Comparison of ENCODE assay signal across 16 cellular contexts in the genomic region with DNA sequence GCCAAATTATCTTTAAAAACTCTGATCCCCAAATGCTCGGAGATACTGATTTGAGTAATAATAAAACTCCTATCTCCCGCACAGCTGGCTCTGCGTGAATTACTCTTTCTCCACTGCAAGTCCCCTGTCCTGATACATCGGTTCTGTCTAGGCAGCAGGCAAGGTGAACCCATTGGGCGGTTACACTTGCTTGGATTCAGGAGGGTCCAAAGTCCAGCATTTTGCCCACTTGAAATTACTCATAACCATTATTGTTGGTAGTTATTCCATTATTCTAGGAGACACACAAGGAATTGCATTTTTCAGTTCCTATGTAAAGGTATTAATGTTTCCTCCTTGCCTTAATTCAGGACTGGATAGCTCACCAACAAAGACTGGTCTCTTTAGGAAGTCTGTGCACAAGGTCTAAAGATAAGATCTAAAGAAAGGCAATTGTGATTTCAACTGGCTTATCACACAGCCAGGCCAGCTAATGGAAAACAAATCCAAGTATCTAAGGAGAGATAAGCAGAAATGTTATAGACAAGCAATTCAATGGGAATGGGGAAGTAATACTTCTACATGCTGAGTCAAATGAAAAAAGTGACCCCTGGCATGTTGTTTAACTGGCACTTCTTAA. TPM values are rescaled to one million over a fixed set of nuclear protein-coding genes. Genes with fewer than 3 reads are reported as not detected.
DNase-seq lines count a peak whose midpoint lies in the region; ATAC-seq, FAIRE-seq and TF ChIP-seq lines count a peak whose summit lies in the region.
"Had no signal": no experiment of that assay in that cellular context is flagged by ENCODE, and none has a peak within 500 bp of the region (broad histone marks: within the 10 kb centered on the region; RNA-seq: fewer than 3 reads in every experiment).

No MANE protein-coding gene starts in this region.

- 95% methylated on average over 5 of the region's 5 CpGs for WGBS in right lobe of liver (ENCODE audit: insufficient coverage, low coverage, low lambda C conversion rate, missing lambda C conversion rate)

- H3K4me3 ChIP-seq in endothelial cell of umbilical vein (replicated peaks in 1 of 3; ENCODE audit: insufficient read depth in 1 of 3, low read depth in 1 of 3, low read length in 3 of 3) (no peak overlapping the region), right lobe of liver (no peak overlapping the region), OCI-LY7 (ENCODE audit: low read depth, low read length, poor library complexity, severe bottlenecking) (no peak overlapping the region)

- H3K27me3 ChIP-seq in endothelial cell of umbilical vein (ENCODE audit: control insufficient read depth in 2 of 2, insufficient read depth in 2 of 2, low read length in 2 of 2) (peaks cover 11 to 22% of the 10 kb centered on the region in 2 experiments), right lobe of liver (no peaks in the 10 kb centered on the region)
- H3K27me3 ChIP-seq: BE2C had no signal

- POLR2A ChIA-PET in endothelial cell of umbilical vein (lab: Charles Lee) (no interaction called here), OCI-LY7 (lab: Charles Lee) (no interaction called here)

- H3K27ac ChIP-seq in endothelial cell of umbilical vein (ENCODE audit: insufficient read depth, low read depth, low read length) (no peak overlapping the region), right lobe of liver (no peak overlapping the region), OCI-LY7 (ENCODE audit: low read depth, low read length, poor library complexity, severe bottlenecking) (no peak overlapping the region)

- CTCF ChIA-PET in endothelial cell of umbilical vein (lab: Charles Lee) (interaction anchor here (2.3 to 8.0 kb wide), 2 partner anchors 13 to 93 kb away, joined by 7 to 34 read pairs; no protein-coding TSS in a partner anchor), OCI-LY7 (lab: Charles Lee; ENCODE audit: unreplicated experiment) (interaction anchor here (0.5 kb wide), 1 partner anchor 1473 kb away, joined by 3 read pairs; no protein-coding TSS in a partner anchor)

- dilution Hi-C loops in endothelial cell of umbilical vein (cut with MboI; ENCODE audit: extremely low pct_ligation_motif_present, low sequenced_read_pairs): loop anchor here (25.0 kb wide), 1 partner anchor 503 kb away; no protein-coding TSS in a partner anchor

- H3K4me2 ChIP-seq in endothelial cell of umbilical vein (ENCODE audit: insufficient read depth, low read length) (no peak overlapping the region), OCI-LY7 (ENCODE audit: low read length) (no peak overlapping the region)

- no peaks in the 10 kb centered on the region for H3K4me1 ChIP-seq in endothelial cell of umbilical vein (ENCODE audit: control insufficient read depth, extremely low read depth, insufficient read depth, low read length)
- peaks cover 0 to under 1% (median 0%) of the 10 kb centered on the region in 4 donors for H3K4me1 ChIP-seq in right lobe of liver
- no peaks in the 10 kb centered on the region for H3K4me1 ChIP-seq in OCI-LY7 (ENCODE audit: insufficient read depth, low read length, poor library complexity, severe bottlenecking)
- H3K4me1 ChIP-seq: BE2C had no signal

- BruUV-seq in endothelial cell of umbilical vein (replicated peaks; lab: Mats Ljungman, UMichigan): no TSS peak
- no TSS peak for BruUV-seq in OCI-LY7 (replicated peaks; lab: Mats Ljungman, UMichigan)

- H3K9ac ChIP-seq in endothelial cell of umbilical vein (replicated peaks; ENCODE audit: extremely low read depth, insufficient read depth, low read length): no peak overlapping the region

- no peaks in the 10 kb centered on the region for H3K79me2 ChIP-seq in endothelial cell of umbilical vein (ENCODE audit: control insufficient read depth, insufficient read depth, low read length)
- H3K79me2 ChIP-seq in OCI-LY7 (ENCODE audit: insufficient read depth, low read depth, low read length): no peaks in the 10 kb centered on the region

- H4K20me1 ChIP-seq in endothelial cell of umbilical vein (replicated peaks; ENCODE audit: control insufficient read depth, extremely low read depth, insufficient read depth, low read length): no peaks in the 10 kb centered on the region
- no peaks in the 10 kb centered on the region for H4K20me1 ChIP-seq in OCI-LY7 (ENCODE audit: insufficient read depth, low read length)

- no peak for TF ChIP-seq EP300 in Ishikawa (IDR thresholded peaks at IDR 0.05; ENCODE audit: borderline replicate concordance)

- H2AFZ ChIP-seq in endothelial cell of umbilical vein (ENCODE audit: low read depth, low read length) (no peak overlapping the region), OCI-LY7 (ENCODE audit: low read length) (no peak overlapping the region)

- H3K9me2 ChIP-seq in OCI-LY7 (ENCODE audit: insufficient read depth, low read length): no peaks in the 10 kb centered on the region

- DNase-seq in SK-N-DZ (ENCODE audit: low spot score): peak; percentile 63
- peak; percentile 78 for DNase-seq in endothelial cell of umbilical vein (ENCODE audit: low read depth, low spot score)
- peak; percentile 66 for DNase-seq in pulmonary artery endothelial cell (ENCODE audit: low read depth, low spot score)
- no peak for DNase-seq in right lobe of liver
- DNase-seq in OCI-LY7 (ENCODE audit: low spot score): no peak
- DNase-seq: BE2C, DMS 273 treated with DMSO at 0.1 percent for 48 hours, EL, H9, Kasumi-1, NCI-H774 had no signal

- ATAC-seq in right lobe of liver: no peak
- no peak for ATAC-seq in HG03460 (IDR thresholded peaks at IDR 0.05; ENCODE audit: unreplicated experiment)
- ATAC-seq: HepG2, Panc1, Right ventricle myocardium inferior had no signal

- no peaks in the 10 kb centered on the region for H3K36me3 ChIP-seq in endothelial cell of umbilical vein (ENCODE audit: control insufficient read depth in 2 of 2, extremely low read depth in 1 of 2, insufficient read depth in 2 of 2, low read length in 2 of 2)
- no peaks in the 10 kb centered on the region for H3K36me3 ChIP-seq in right lobe of liver
- H3K36me3 ChIP-seq in OCI-LY7 (ENCODE audit: insufficient read depth, low read length): no peaks in the 10 kb centered on the region
- H3K36me3 ChIP-seq: BE2C had no signal

- no peak for TF ChIP-seq POLR2A in endothelial cell of umbilical vein (IDR thresholded peaks at IDR 0.05; ENCODE audit: low read depth, low read length)
- no peak for TF ChIP-seq POLR2A in right lobe of liver (IDR thresholded peaks at IDR 0.05)

- no peak for TF ChIP-seq RAD21 in Ishikawa (IDR thresholded peaks at IDR 0.05; ENCODE audit: low read depth)

- no peaks in the 10 kb centered on the region for H3K9me1 ChIP-seq in endothelial cell of umbilical vein (replicated peaks; ENCODE audit: control insufficient read depth, extremely low read depth, insufficient read depth, low read length)

- H3K9me3 ChIP-seq in endothelial cell of umbilical vein (replicated peaks; ENCODE audit: control insufficient read depth, insufficient read depth, low read length): no peaks in the 10 kb centered on the region
- H3K9me3 ChIP-seq in right lobe of liver: no peaks in the 10 kb centered on the region
- H3K9me3 ChIP-seq in OCI-LY7 (ENCODE audit: low read length): no peaks in the 10 kb centered on the region
- H3K9me3 ChIP-seq: BE2C had no signal

- intact Hi-C loops in endothelial cell of umbilical vein (cut with micrococcal nuclease) (no loop called here), right lobe of liver (cut with DNase I) (no loop called here), OCI-LY7 (cut with micrococcal nuclease; ENCODE audit: unreplicated experiment) (no loop called here)

- FAIRE-seq in endothelial cell of umbilical vein (lab: Jason Lieb, UNC): peak; percentile 75
- FAIRE-seq: HepG2 had no signal

- TF ChIP-seq CTCF in endothelial cell of umbilical vein (IDR thresholded peaks at IDR 0.05; ENCODE audit: extremely low read depth in 1 of 2, insufficient read depth in 1 of 2, low read depth in 1 of 2, low read length in 2 of 2): no peak
- no peak for TF ChIP-seq CTCF in right lobe of liver (IDR thresholded peaks at IDR 0.05)
- TF ChIP-seq CTCF in OCI-LY7 (conservative IDR thresholded peaks at IDR 0.05; ENCODE audit: low read length): no peak

TF ChIP-seq in Ishikawa, 13 proteins besides CTCF, POLR2A, EP300 and RAD21 (continues in another document):
- no peak for TF ChIP-seq NFIC (IDR thresholded peaks at IDR 0.05)

TF ChIP-seq in endothelial cell of umbilical vein, 7 proteins besides CTCF, POLR2A, EP300 and RAD21 (continues in another document):
- TF ChIP-seq GATA2 (IDR thresholded peaks at IDR 0.05; ENCODE audit: insufficient read depth, insufficient read length, low read depth, low read length) (peak; percentile 92), POLR2AphosphoS5 (IDR thresholded peaks at IDR 0.05; ENCODE audit: insufficient read depth, low read depth, low read length) (peak; percentile 36)

RNA-seq across cellular contexts. Expression of a gene that starts 23.2 kb away (rescaled TPM):
- 14.5 and 17.0 TPM in 2 replicates for polyA plus RNA-seq in SK-N-DZ (2014; cell fraction: cytosol; rRNA removed)
- polyA plus RNA-seq in SK-N-DZ (2014; cell fraction: nucleus; rRNA removed): 20.8 and 26.8 TPM in 2 replicates
- 45.2 and 58.2 TPM in 2 replicates for total RNA-seq in endothelial cell of umbilical vein
- 38.9 and 40.6 TPM in 2 replicates for polyA plus RNA-seq in endothelial cell of umbilical vein
- 33.1 and 33.7 TPM in 2 replicates for polyA plus RNA-seq in endothelial cell of umbilical vein (2011; cell fraction: cytosol; rRNA removed)
- polyA plus RNA-seq in endothelial cell of umbilical vein (2011; cell fraction: nucleus; rRNA removed): 62.0 and 72.7 TPM in 2 replicates
- polyA plus RNA-seq in endothelial cell of umbilical vein (2012): 27.2 and 39.7 TPM in 2 replicates
- 104 and 109 TPM in 2 replicates for polyA minus RNA-seq in endothelial cell of umbilical vein
- polyA minus RNA-seq in endothelial cell of umbilical vein (2011; cell fraction: cytosol; rRNA and poly(A)+ RNA removed): 82.0 TPM
- 71.9 and 106 TPM in 2 replicates for polyA minus RNA-seq in endothelial cell of umbilical vein (2011; cell fraction: nucleus; rRNA and poly(A)+ RNA removed)
- total RNA-seq in pulmonary artery endothelial cell: 26.5 and 56.3 TPM in 2 replicates
- 10 to 100 TPM; 11.9 to 31.2 (median 20.0) TPM for total RNA-seq in right lobe of liver
- 22.3 and 26.0 TPM in 2 replicates for total RNA-seq in OCI-LY7 (2014; rRNA removed; shearing (Covaris generic))
- 38.9 and 40.7 TPM in 2 replicates for total RNA-seq in OCI-LY7 (2022)

RNA-seq across cellular contexts. Expression of a gene that starts 53.2 kb away (rescaled TPM):
- polyA plus RNA-seq in SK-N-DZ (2014; cell fraction: cytosol; rRNA removed): 0.16 TPM in 1 of 2 replicates, not detected in the other
- not detected in 2 replicates for polyA plus RNA-seq in SK-N-DZ (2014; cell fraction: nucleus; rRNA removed)
- total RNA-seq in endothelial cell of umbilical vein: 1.2 and 2.6 TPM in 2 replicates
- 0.03 and 0.18 TPM in 2 replicates for polyA plus RNA-seq in endothelial cell of umbilical vein
- polyA plus RNA-seq in endothelial cell of umbilical vein (2011; cell fraction: cytosol; rRNA removed): 0.10 and 0.13 TPM in 2 replicates
- 0.57 and 0.63 TPM in 2 replicates for polyA plus RNA-seq in endothelial cell of umbilical vein (2011; cell fraction: nucleus; rRNA removed)
- polyA plus RNA-seq in endothelial cell of umbilical vein (2012): 1.2 and 1.8 TPM in 2 replicates
- not detected in 2 replicates for polyA minus RNA-seq in endothelial cell of umbilical vein
- polyA minus RNA-seq in endothelial cell of umbilical vein (2011; cell fraction: cytosol; rRNA and poly(A)+ RNA removed): 7.8 TPM
- polyA minus RNA-seq in endothelial cell of umbilical vein (2011; cell fraction: nucleus; rRNA and poly(A)+ RNA removed): 0.14 TPM in 1 of 2 replicates, not detected in the other
- 0.32 and 0.46 TPM in 2 replicates for total RNA-seq in pulmonary artery endothelial cell
- total RNA-seq in right lobe of liver: 1 to 10 TPM in 4 of 6 experiments, under 1 TPM in 2; 0.39 to 4.8 (median 1.1) TPM
- not detected in 2 replicates for total RNA-seq in OCI-LY7 (2014; rRNA removed; shearing (Covaris generic))
- not detected in 2 replicates for total RNA-seq in OCI-LY7 (2022)
- total RNA-seq: HepG2 had no signal
- polyA plus RNA-seq: HepG2 had no signal

Comparison
In these comparisons a context has a peak if more than half of its experiments do, and no peak if none do; other contexts are left out.
1. DNase-seq: peak in SK-N-DZ (single experiment), endothelial cell of umbilical vein (single experiment) and pulmonary artery endothelial cell (single experiment); none in right lobe of liver (0 of 3) and OCI-LY7 (single experiment).